In genomic region chr15:39364721-39365120, GRCh38 we compare ENCODE assay signal across 1 cellular context.
TF ChIP-seq lines count a peak whose summit lies in the region.

No MANE protein-coding gene starts in this region.

TF ChIP-seq in SK-N-SH treated with all-trans-retinoic acid at 6 μM for 48 hours, 23 proteins besides CTCF, POLR2A, EP300 and RAD21 (continued from another document):
- TF ChIP-seq TOX (CRISPR knock-in tag; IDR thresholded peaks at IDR 0.05; ENCODE audit: borderline replicate concordance) (no peak), PATZ1 (CRISPR knock-in tag; IDR thresholded peaks at IDR 0.05; ENCODE audit: borderline replicate concordance) (no peak)
